In the genomic region with DNA sequence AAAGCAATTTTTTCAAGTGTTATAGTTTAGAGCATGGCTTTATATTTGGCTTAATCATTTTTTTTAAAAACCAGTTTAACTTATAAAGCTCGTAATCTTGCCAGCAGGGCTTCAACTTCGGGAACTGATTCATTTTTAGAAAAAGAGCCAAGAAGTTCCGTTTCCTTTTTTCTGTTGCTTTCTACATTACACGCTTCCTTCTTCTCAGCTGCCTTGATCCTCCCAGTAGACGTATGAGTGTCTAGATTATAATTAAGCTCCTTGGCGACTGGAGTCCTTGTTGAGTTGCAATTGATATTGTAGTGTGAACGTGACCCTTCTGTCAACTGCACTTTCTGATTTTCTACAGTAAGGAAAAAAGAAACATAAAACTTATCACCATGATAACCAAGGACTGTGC, we compare ENCODE assay signal across 15 cellular contexts.
DNase-seq lines count a peak whose midpoint lies in the region; ATAC-seq and TF ChIP-seq lines count a peak whose summit lies in the region.
"Had no signal": no experiment of that assay in that cellular context is flagged by ENCODE, and none has a peak within 500 bp of the region (broad histone marks: within the 10 kb centered on the region; RNA-seq: fewer than 3 reads in every experiment).

No MANE protein-coding gene starts in this region.

- H3K27me3 Mint-ChIP-seq in CD14-positive monocyte (ENCODE audit: low read depth in 3 of 3) = peaks cover 0 to 6% (median 1%) of the 10 kb centered on the region in 3 donors

- intact Hi-C loops in Right ventricle myocardium superior (cut with DNase I) = no loop called here
- intact Hi-C loops in cardiac septum (cut with DNase I) = no loop called here
- intact Hi-C loops in left cardiac atrium (cut with DNase I) = no loop called here
- intact Hi-C loops in spleen (cut with DNase I; ENCODE audit: low total_unique reads) = no loop called here
- intact Hi-C loops in CD14-positive monocyte (cut with micrococcal nuclease) = no loop called here

- H3K36me3 ChIP-seq in SK-N-MC (ENCODE audit: insufficient read depth, low read length) (no peaks in the 10 kb centered on the region; the same call in 1 of the 2 replicates), spleen (no peaks in the 10 kb centered on the region)
- H3K36me3 ChIP-seq: Peyer's patch, thoracic aorta had no signal

- DNase-seq in Right ventricle myocardium superior (no peak), cardiac septum (ENCODE audit: low spot score) (no peak), SK-N-MC (ENCODE audit: low read depth, low spot score) (no peak), left cardiac atrium (no peak), spleen (no peak), T-helper 9 cell (no peak), CD14-positive monocyte (ENCODE audit: low spot score) (no peak)
- DNase-seq in activated naive CD4-positive, alpha-beta T cell (lab: John Stamatoyannopoulos, UW) = no peak
- DNase-seq: ACHN; activated T-cell treated with anti-CD3 and anti-CD28 coated beads, Interleukin-2, amount 50 U/mL, for 4 hours; caudate nucleus; DMS79; NCI-H187; Peyer's patch had no signal

- no peak overlapping the region for H3K9ac ChIP-seq in SK-N-MC (ENCODE audit: insufficient read length)

- H3K4me1 ChIP-seq in spleen = peaks cover 0 to 8% (median 0%) of the 10 kb centered on the region in 6 donors

- peaks cover 0 to 7% (median 0%) of the 10 kb centered on the region in 7 donors for H3K9me3 Mint-ChIP-seq in CD14-positive monocyte
- H3K9me3 Mint-ChIP-seq: activated T-cell treated with anti-CD3 and anti-CD28 coated beads, Interleukin-2, amount 50 U/mL, for 4 hours had no signal

- peak overlapping the region in 1 of 2 donors; percentile 58 for H3K4me3 Mint-ChIP-seq in CD14-positive monocyte
- H3K4me3 Mint-ChIP-seq: activated T-cell treated with anti-CD3 and anti-CD28 coated beads, Interleukin-2, amount 50 U/mL, for 4 hours had no signal

- TF ChIP-seq CTCF in spleen (IDR thresholded peaks at IDR 0.05 in 8 of 11, conservative IDR thresholded peaks at IDR 0.05 in 3 of 11) (no peak), CD14-positive monocyte (IDR thresholded peaks at IDR 0.05) (no peak)

- peak overlapping the region in 1 of 7 donors; percentile 62 for H3K27ac Mint-ChIP-seq in CD14-positive monocyte

- ATAC-seq in Right ventricle myocardium superior (ENCODE audit: poor library complexity) = peak; percentile 45
- ATAC-seq in left cardiac atrium = peak; percentile 59 to 76
- ATAC-seq: activated T-cell treated with anti-CD3 and anti-CD28 coated beads, Interleukin-2, amount 50 U/mL, for 4 hours had no signal

- H3K4me3 ChIP-seq in SK-N-MC (no peak overlapping the region), spleen (no peak overlapping the region)
- H3K4me3 ChIP-seq: Peyer's patch, thoracic aorta had no signal

- no peaks in the 10 kb centered on the region for H3K27me3 ChIP-seq in spleen (replicated peaks in 1 of 7)
- H3K27me3 ChIP-seq: Peyer's patch had no signal

- WGBS in spleen, 5 donors = 30 to 47% (median 42%) methylated on average over 7 of the region's 7 CpGs

- no peak for TF ChIP-seq POLR2A in spleen (IDR thresholded peaks at IDR 0.05)

- peaks cover 10% of the 10 kb centered on the region for H3K4me1 Mint-ChIP-seq in CD14-positive monocyte

- H3K27ac ChIP-seq in SK-N-MC = peak overlapping the region; percentile 20; the same call in 1 of the 2 replicates
- H3K27ac ChIP-seq in spleen = peak overlapping the region in 7 of 8 donors; percentile 22 to 79 (median 64)
- H3K27ac ChIP-seq: Peyer's patch, thoracic aorta had no signal

- H3K36me3 Mint-ChIP-seq in CD14-positive monocyte = peaks cover 2 to 3% of the 10 kb centered on the region in 2 donors

- H3K9me3 ChIP-seq in SK-N-MC (ENCODE audit: low read depth, low read length) = no peaks in the 10 kb centered on the region
- no peaks in the 10 kb centered on the region for H3K9me3 ChIP-seq in spleen
- H3K9me3 ChIP-seq: Peyer's patch, thoracic aorta had no signal
